ENCODE assay signal across 13 cellular contexts in the genomic region with DNA sequence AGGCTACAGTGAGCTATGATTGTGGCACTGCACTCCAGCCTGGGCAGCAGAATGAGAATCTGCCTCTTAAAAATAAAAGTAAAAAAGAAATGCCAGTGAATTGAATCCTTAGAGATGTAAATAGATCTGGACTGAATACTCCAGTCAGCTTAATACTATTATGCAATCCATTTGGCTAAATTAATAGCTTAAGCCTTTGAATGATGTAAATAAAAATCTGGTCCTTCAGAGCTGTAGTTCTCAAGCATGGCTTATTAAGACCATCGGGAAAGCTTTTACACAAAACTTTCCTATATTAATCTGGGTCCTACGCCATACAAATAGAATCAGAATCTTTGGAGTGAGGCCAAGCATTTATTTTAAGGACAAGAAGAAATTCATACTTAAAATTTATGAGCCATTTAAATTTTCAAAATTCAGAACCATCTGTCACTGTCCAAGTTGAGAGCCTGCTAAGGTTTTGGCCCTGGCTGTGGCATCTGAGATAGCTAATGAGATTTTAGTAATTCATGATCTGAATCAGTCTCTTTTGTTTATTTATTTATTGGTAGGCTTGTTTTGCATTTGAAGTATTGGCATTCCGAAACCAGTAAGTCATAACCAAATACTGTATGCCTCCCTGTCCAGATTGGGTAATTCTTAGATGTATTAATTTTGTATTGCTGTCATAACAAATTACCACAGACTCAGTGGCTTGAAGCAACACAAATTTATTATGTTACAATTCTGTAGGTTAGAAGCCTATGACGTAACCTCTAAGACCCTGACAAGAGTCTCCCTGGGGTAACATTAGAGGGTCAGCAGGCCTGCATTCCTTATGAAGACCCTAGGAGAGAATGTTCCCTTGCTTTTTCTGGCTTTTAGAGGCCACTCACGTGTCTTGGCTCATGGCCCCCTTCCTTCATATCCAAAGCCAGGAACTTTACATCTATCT.
"Had no signal": no experiment of that assay in that cellular context is flagged by ENCODE, and none has a peak within 500 bp of the region (broad histone marks: within the 10 kb centered on the region; RNA-seq: fewer than 3 reads in every experiment).

No MANE protein-coding gene starts in this region.

- H3K4me1 Mint-ChIP-seq: activated CD4-positive, alpha-beta memory T cell treated with anti-CD3 and anti-CD28 coated beads, Interleukin-2, amount 10 ng/mL, durations not matched to agents 7 days and 5 days; mesothelial cell of epicardium; neural progenitor cell had no signal

- H3K9me3 Mint-ChIP-seq: activated CD4-positive, alpha-beta memory T cell treated with anti-CD3 and anti-CD28 coated beads, Interleukin-2, amount 10 ng/mL, durations not matched to agents 7 days and 5 days had no signal

- H3K27ac Mint-ChIP-seq: activated CD4-positive, alpha-beta memory T cell treated with anti-CD3 and anti-CD28 coated beads, Interleukin-2, amount 10 ng/mL, durations not matched to agents 7 days and 5 days; activated naive CD8-positive, alpha-beta T cell; mesothelial cell of epicardium; neural progenitor cell had no signal

- H3K36me3 Mint-ChIP-seq: activated naive CD8-positive, alpha-beta T cell; mesothelial cell of epicardium; neural progenitor cell had no signal

- H3K27me3 Mint-ChIP-seq: activated CD4-positive, alpha-beta memory T cell treated with anti-CD3 and anti-CD28 coated beads, Interleukin-2, amount 10 ng/mL, durations not matched to agents 7 days and 5 days; activated naive CD8-positive, alpha-beta T cell had no signal

- H3K4me3 Mint-ChIP-seq: activated CD4-positive, alpha-beta memory T cell treated with anti-CD3 and anti-CD28 coated beads, Interleukin-2, amount 10 ng/mL, durations not matched to agents 7 days and 5 days; activated naive CD8-positive, alpha-beta T cell; mesothelial cell of epicardium; neural progenitor cell had no signal

- DNase-seq: activated CD4-positive, alpha-beta memory T cell treated with anti-CD3 and anti-CD28 coated beads, Interleukin-2, amount 10 ng/mL, durations not matched to agents 7 days and 5 days; activated CD4-positive, alpha-beta T cell treated with anti-CD3 and anti-CD28 coated beads for 1 hour; activated gamma-delta T cell; activated T-cell treated with anti-CD3 and anti-CD28 coated beads, Interleukin-2, amount 50 U/mL, for 48 hours; anterior cingulate cortex; esophagus squamous epithelium; hypothalamus; kidney glomerular epithelial cell; ovary; stomach had no signal
